18 cellular contexts compared by ENCODE assay signal in genomic region chr1:9440261-9440660, GRCh38.
"Had no signal": no experiment of that assay in that cellular context is flagged by ENCODE, and none has a peak within 500 bp of the region (broad histone marks: within the 10 kb centered on the region; RNA-seq: fewer than 3 reads in every experiment).

No MANE protein-coding gene starts in this region.

- DNase-seq: activated CD4-positive, alpha-beta T cell treated with anti-CD3 and anti-CD28 coated beads, Interleukin-2, amount 50 U/mL, for 1 hour; activated CD4-positive, CD25-positive, alpha-beta regulatory T cell treated with anti-CD3 and anti-CD28 coated beads, Interleukin-2, amount 50 U/mL, for 72 hours; activated effector memory CD4-positive, alpha-beta T cell treated with anti-CD3 and anti-CD28 coated beads, Interleukin-2, amount 50 U/mL, for 16 hours; activated naive CD4-positive, alpha-beta T cell treated with anti-CD3 and anti-CD28 coated beads, Interleukin-2, amount 50 U/mL, for 16 hours; activated T-cell treated with anti-CD3 and anti-CD28 coated beads, Interleukin-2, amount 50 U/mL, for 72 hours; dermis blood vessel endothelial cell; effector memory CD8-positive, alpha-beta T cell; kidney; left lung; mucosa of descending colon; naive B cell; ovary; stimulated activated CD4-positive, alpha-beta T cell treated with anti-CD3 and anti-CD28 coated beads, Interleukin-12 subunit alpha, Interleukin-12 subunit beta, amount 100 ng/mL, for 4 hours; stimulated activated CD4-positive, alpha-beta T cell treated with anti-CD3 and anti-CD28 coated beads, Interleukin-1b, Interleukin-23, amount 100 ng/mL, for 48 hours; stimulated activated naive CD4-positive, alpha-beta T cell treated with Interleukin-2 at 50 U/mL for 16 hours; T-helper 2 cell; upper lobe of right lung had no signal

- H3K9me3 Mint-ChIP-seq: activated T-cell treated with anti-CD3 and anti-CD28 coated beads, Interleukin-2, amount 50 U/mL, for 72 hours; effector memory CD8-positive, alpha-beta T cell had no signal

- H3K27ac Mint-ChIP-seq: activated T-cell treated with anti-CD3 and anti-CD28 coated beads, Interleukin-2, amount 50 U/mL, for 72 hours; effector memory CD8-positive, alpha-beta T cell had no signal

- ATAC-seq: activated T-cell treated with anti-CD3 and anti-CD28 coated beads, Interleukin-2, amount 50 U/mL, for 72 hours; effector memory CD8-positive, alpha-beta T cell; left lung; mucosa of descending colon had no signal

- H3K36me3 Mint-ChIP-seq: naive B cell had no signal

- H3K4me1 Mint-ChIP-seq: naive B cell had no signal

- H3K36me3 ChIP-seq: left lung, ovary, upper lobe of right lung had no signal

- H3K4me3 Mint-ChIP-seq: activated T-cell treated with anti-CD3 and anti-CD28 coated beads, Interleukin-2, amount 50 U/mL, for 72 hours; effector memory CD8-positive, alpha-beta T cell; naive B cell had no signal

- H3K27ac ChIP-seq: ovary, VCaP had no signal

- H3K9me3 ChIP-seq: left lung, mucosa of descending colon, ovary, upper lobe of right lung had no signal

- H3K27me3 ChIP-seq: left lung, ovary, upper lobe of right lung had no signal

- H3K4me3 ChIP-seq: left lung, mucosa of descending colon, ovary, upper lobe of right lung had no signal
